In the genomic region with DNA sequence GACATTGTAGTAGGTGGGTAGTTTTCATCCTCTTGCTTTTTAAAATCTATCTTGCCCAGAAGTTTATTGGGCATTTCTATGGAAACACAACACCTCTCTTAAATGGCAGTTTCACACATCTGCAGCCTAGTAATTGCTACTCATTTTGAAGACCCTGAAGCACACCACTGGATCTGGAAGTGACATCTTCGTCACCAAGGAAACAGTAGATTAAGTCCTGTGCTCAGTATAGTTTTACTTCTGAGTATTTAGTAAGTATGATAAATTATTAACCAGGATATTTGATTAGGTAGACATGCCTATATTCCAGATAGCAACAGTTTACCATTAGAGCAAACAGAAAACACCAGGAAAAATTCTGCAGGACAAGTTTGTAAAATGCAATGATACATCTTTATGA, we compare ENCODE assay signal across 20 cellular contexts. TPM values are rescaled to one million over a fixed set of nuclear protein-coding genes. Genes with fewer than 3 reads are reported as not detected.
DNase-seq lines count a peak whose midpoint lies in the region; ATAC-seq and TF ChIP-seq lines count a peak whose summit lies in the region.
"Had no signal": no experiment of that assay in that cellular context is flagged by ENCODE, and none has a peak within 500 bp of the region (broad histone marks: within the 10 kb centered on the region; RNA-seq: fewer than 3 reads in every experiment).

No MANE protein-coding gene starts in this region.

- H3K36me3 ChIP-seq in OCI-LY3 (replicated peaks; ENCODE audit: low read depth, low read length) (peaks cover 21% of the 10 kb centered on the region), neural cell (ENCODE audit: insufficient read depth, low read length) (no peaks in the 10 kb centered on the region), uterus (no peaks in the 10 kb centered on the region), left lung (no peaks in the 10 kb centered on the region)

- peaks cover 94% of the 10 kb centered on the region for H3K4me1 ChIP-seq in OCI-LY3 (ENCODE audit: low read length)
- H3K4me1 ChIP-seq in uterus, result no peaks in the 10 kb centered on the region
- peaks cover 0 to 18% of the 10 kb centered on the region in 2 donors for H3K4me1 ChIP-seq in left lung

- peak overlapping the region; percentile 48 for H3K4me2 ChIP-seq in OCI-LY3 (ENCODE audit: low read length)
- no peak overlapping the region for H3K4me2 ChIP-seq in neural cell (ENCODE audit: low read length)
- H3K4me2 ChIP-seq: SK-N-SH had no signal

- H3K9me3 ChIP-seq in OCI-LY3 (ENCODE audit: insufficient read depth, low read length) (no peaks in the 10 kb centered on the region; the same call in 1 of the 2 replicates), neural cell (ENCODE audit: low read length) (no peaks in the 10 kb centered on the region), uterus (no peaks in the 10 kb centered on the region), left lung (no peaks in the 10 kb centered on the region)
- H3K9me3 ChIP-seq: SK-N-SH had no signal

- intact Hi-C loops in uterus (cut with DNase I; ENCODE audit: low total_unique reads), result no loop called here
- intact Hi-C loops in left lung (cut with DNase I), result no loop called here

- peak; percentile 38 for ATAC-seq in GM18511 (IDR thresholded peaks at IDR 0.05; ENCODE audit: unreplicated experiment)
- ATAC-seq in HG02678 (IDR thresholded peaks at IDR 0.05; ENCODE audit: unreplicated experiment), result peak; percentile 34
- ATAC-seq in left lung, result no peak
- ATAC-seq: sciatic nerve had no signal

- H3K9ac ChIP-seq in OCI-LY3 (ENCODE audit: low read length), result no peak overlapping the region
- no peak overlapping the region for H3K9ac ChIP-seq in neural cell (ENCODE audit: low read length)
- H3K9ac ChIP-seq: SK-N-SH had no signal

- DNase-seq in uterus (no peak), NCI-H1105 (lab: John Stamatoyannopoulos, UW) (no peak), left lung (no peak)
- no peak for DNase-seq in activated CD4-positive, alpha-beta T cell treated with anti-CD3 and anti-CD28 coated beads for 48 hours
- DNase-seq: activated CD4-positive, alpha-beta T cell treated with anti-CD3 and anti-CD28 coated beads, Interleukin-2, amount 10 ng/mL, durations not matched to agents 24 days and 14 days; activated naive CD4-positive, alpha-beta T cell treated with anti-CD3 and anti-CD28 coated beads, Interleukin-2, amount 10 ng/mL, durations not matched to agents 7 days and 5 days; cortex of kidney; midbrain; MM.1S; NCI-H2029 treated with DMSO at 0.1 percent for 48 hours; NCI-H69; nucleus accumbens; SK-N-SH; stimulated activated CD4-positive, alpha-beta T cell treated with anti-CD3 and anti-CD28 coated beads, Interleukin-2, amount 100 ng/mL, for 24 hours; T1000 had no signal

- H3K4me3 ChIP-seq in OCI-LY3 (ENCODE audit: low read length), result no peak overlapping the region; the same call in 1 of the 2 replicates
- no peak overlapping the region for H3K4me3 ChIP-seq in neural cell (ENCODE audit: low read length)
- H3K4me3 ChIP-seq in uterus, result no peak overlapping the region
- H3K4me3 ChIP-seq in left lung, result no peak overlapping the region

- H4K20me1 ChIP-seq in OCI-LY3 (ENCODE audit: insufficient read depth, low read length) (no peaks in the 10 kb centered on the region), neural cell (ENCODE audit: insufficient read depth) (no peaks in the 10 kb centered on the region)

- TF ChIP-seq CTCF in OCI-LY3 (IDR thresholded peaks at IDR 0.05; ENCODE audit: low read depth, low read length) (no peak), neural cell (IDR thresholded peaks at IDR 0.05; ENCODE audit: poor library complexity, severe bottlenecking) (no peak), uterus (IDR thresholded peaks at IDR 0.05) (no peak), left lung (IDR thresholded peaks at IDR 0.05) (no peak)

- H3K27me3 ChIP-seq in OCI-LY3 (ENCODE audit: low read depth, low read length) (no peaks in the 10 kb centered on the region), neural cell (ENCODE audit: insufficient read depth, low read depth, low read length) (no peaks in the 10 kb centered on the region), uterus (no peaks in the 10 kb centered on the region), left lung (no peaks in the 10 kb centered on the region)

- no peak for TF ChIP-seq POLR2A in uterus (IDR thresholded peaks at IDR 0.05)

- no peak for TF ChIP-seq RAD21 in neural cell (conservative IDR thresholded peaks at IDR 0.05)

- H3K27ac ChIP-seq in OCI-LY3 (ENCODE audit: low read length), result 0 out of 2 replicates have a peak overlapping the region, but pooled peaks have one; percentile 7
- H3K27ac ChIP-seq in neural cell (ENCODE audit: low read length), result peak overlapping the region; percentile 35
- no peak overlapping the region for H3K27ac ChIP-seq in uterus
- no peak overlapping the region for H3K27ac ChIP-seq in left lung

- no peak overlapping the region for H2AFZ ChIP-seq in OCI-LY3 (ENCODE audit: low read depth, low read length)
- no peak overlapping the region for H2AFZ ChIP-seq in neural cell (ENCODE audit: low read depth, low read length)

- H3K79me2 ChIP-seq in OCI-LY3 (ENCODE audit: low read length), result peaks cover 98% of the 10 kb centered on the region
- peaks cover 27% of the 10 kb centered on the region for H3K79me2 ChIP-seq in neural cell (replicated peaks; ENCODE audit: insufficient read depth, low read length)

- no peaks in the 10 kb centered on the region for H3F3A ChIP-seq in neural cell (ENCODE audit: insufficient read depth, low read length, poor library complexity, severe bottlenecking)

- no peaks in the 10 kb centered on the region for H3K9me2 ChIP-seq in neural cell (ENCODE audit: insufficient read depth, low read length)
- H3K9me2 ChIP-seq: SK-N-SH had no signal

- no peak for TF ChIP-seq EP300 in neural cell (conservative IDR thresholded peaks at IDR 0.05; ENCODE audit: poor library complexity, severe bottlenecking)

TF ChIP-seq in neural cell, 6 proteins besides CTCF, POLR2A, EP300 and RAD21:
- TF ChIP-seq SMC3 (conservative IDR thresholded peaks at IDR 0.05; ENCODE audit: poor library complexity) (no peak), MXI1 (conservative IDR thresholded peaks at IDR 0.05; ENCODE audit: poor library complexity, severe bottlenecking) (no peak), TAF1 (IDR thresholded peaks at IDR 0.05; ENCODE audit: low read depth) (no peak), POLR2AphosphoS5 (IDR thresholded peaks at IDR 0.05) (no peak), EZH2 (IDR thresholded peaks at IDR 0.05; ENCODE audit: borderline replicate concordance, insufficient read depth, low read length, poor library complexity, severe bottlenecking) (no peak)

RNA-seq across cellular contexts. Expression of gene UCK2, which starts 48.7 kb away (rescaled TPM):
- polyA plus RNA-seq in neural cell, result 36.0 and 42.8 TPM in 2 replicates
- 79.5 and 91.1 TPM in 2 replicates for polyA minus RNA-seq in neural cell
- total RNA-seq in uterus (10 to 100 TPM in 3 of 4 donors, 1 to 10 TPM in 1; 3.5 to 34.1 (median 25.7) TPM), left lung (10 to 100 TPM in 1 of 2 donors, 1 to 10 TPM in 1; 8.6 to 19.8 TPM)

Comparison
In these comparisons a context has a peak if more than half of its experiments do, and no peak if none do; other contexts are left out.
1. H3K27ac ChIP-seq: peak in OCI-LY3 (single experiment) and neural cell (single experiment); none in uterus (0 of 2) and left lung (0 of 2).